ENCODE assay signal across 9 cellular contexts in genomic region chr6:104527761-104528415, GRCh38.
A peak's percentile ranks its signal among the peaks of the same experiment; 100 is the strongest.
DNase-seq lines count a peak whose midpoint lies in the region; ATAC-seq and TF ChIP-seq lines count a peak whose summit lies in the region.
"Had no signal": no experiment of that assay in that cellular context is flagged by ENCODE, and none has a peak within 500 bp of the region (broad histone marks: within the 10 kb centered on the region; RNA-seq: fewer than 3 reads in every experiment).

No MANE protein-coding gene starts in this region.

- H3K27ac ChIP-seq in upper lobe of right lung: no peak overlapping the region
- H3K27ac ChIP-seq in naive thymus-derived CD4-positive, alpha-beta T cell (ENCODE audit: low read depth, low read length): no peak overlapping the region
- H3K27ac ChIP-seq: parathyroid adenoma had no signal

- peak; percentile 4 for DNase-seq in activated naive CD8-positive, alpha-beta T cell treated with anti-CD3 and anti-CD28 coated beads, Interleukin-2, amount 50 U/mL, for 24 hours
- no peak for DNase-seq in activated naive CD8-positive, alpha-beta T cell treated with anti-CD3 and anti-CD28 coated beads for 36 hours
- DNase-seq in SK-N-DZ (ENCODE audit: low spot score): peak; percentile 30
- DNase-seq in head of caudate nucleus: peak in 41 of 42 donors; percentile 10 to 81 (median 45)
- no peak for DNase-seq in upper lobe of right lung
- DNase-seq in naive thymus-derived CD4-positive, alpha-beta T cell: no peak
- no peak for DNase-seq in NCI-H187 (lab: John Stamatoyannopoulos, UW)

- H3K27me3 Mint-ChIP-seq in activated naive CD8-positive, alpha-beta T cell treated with anti-CD3 and anti-CD28 coated beads, Interleukin-2, amount 50 U/mL, for 24 hours: peaks cover 17% of the 10 kb centered on the region
- H3K27me3 Mint-ChIP-seq in activated naive CD8-positive, alpha-beta T cell treated with anti-CD3 and anti-CD28 coated beads for 36 hours: peaks cover 11% of the 10 kb centered on the region
- H3K27me3 Mint-ChIP-seq in naive thymus-derived CD4-positive, alpha-beta T cell: peaks cover 0 to 22% (median 18%) of the 10 kb centered on the region in 5 donors

- peaks cover 1% of the 10 kb centered on the region for H3K4me1 Mint-ChIP-seq in activated naive CD8-positive, alpha-beta T cell treated with anti-CD3 and anti-CD28 coated beads, Interleukin-2, amount 50 U/mL, for 24 hours
- H3K4me1 Mint-ChIP-seq in activated naive CD8-positive, alpha-beta T cell treated with anti-CD3 and anti-CD28 coated beads for 36 hours: peaks cover 4% of the 10 kb centered on the region
- H3K4me1 Mint-ChIP-seq in naive thymus-derived CD4-positive, alpha-beta T cell: peaks cover 0 to 6% (median 0%) of the 10 kb centered on the region in 7 donors

- CTCF ChIA-PET in naive thymus-derived CD4-positive, alpha-beta T cell (lab: Charles Lee): interaction anchor here (1.0 kb wide), 2 partner anchors 12 to 20 kb away, joined by 3 to 5 read pairs; no protein-coding TSS in a partner anchor

- H3K36me3 Mint-ChIP-seq in activated naive CD8-positive, alpha-beta T cell treated with anti-CD3 and anti-CD28 coated beads, Interleukin-2, amount 50 U/mL, for 24 hours (ENCODE audit: low read depth): no peaks in the 10 kb centered on the region
- no peaks in the 10 kb centered on the region for H3K36me3 Mint-ChIP-seq in activated naive CD8-positive, alpha-beta T cell treated with anti-CD3 and anti-CD28 coated beads for 36 hours
- H3K36me3 Mint-ChIP-seq in naive thymus-derived CD4-positive, alpha-beta T cell: no peaks in the 10 kb centered on the region

- no peak overlapping the region for H3K4me3 ChIP-seq in upper lobe of right lung
- H3K4me3 ChIP-seq in naive thymus-derived CD4-positive, alpha-beta T cell (ENCODE audit: low read length): no peak overlapping the region

- TF ChIP-seq CTCF in upper lobe of right lung (IDR thresholded peaks at IDR 0.05): peak; percentile 26

- no peaks in the 10 kb centered on the region for H3K9me3 ChIP-seq in upper lobe of right lung
- no peaks in the 10 kb centered on the region for H3K9me3 ChIP-seq in naive thymus-derived CD4-positive, alpha-beta T cell (ENCODE audit: control insufficient read depth in 2 of 3, low read length in 3 of 3)

- no peaks in the 10 kb centered on the region for H3K4me1 ChIP-seq in upper lobe of right lung
- H3K4me1 ChIP-seq in naive thymus-derived CD4-positive, alpha-beta T cell (ENCODE audit: control insufficient read depth in 2 of 2, insufficient read depth in 2 of 2, low read length in 2 of 2): no peaks in the 10 kb centered on the region
- H3K4me1 ChIP-seq: parathyroid adenoma had no signal

- intact Hi-C loops in head of caudate nucleus (cut with DNase I) (no loop called here), upper lobe of right lung (cut with DNase I) (no loop called here)
- intact Hi-C loops in naive thymus-derived CD4-positive, alpha-beta T cell (cut with micrococcal nuclease): loop anchor here (10.0 kb wide), 1 partner anchor 247 kb away; no protein-coding TSS in a partner anchor

- POLR2A ChIA-PET in naive thymus-derived CD4-positive, alpha-beta T cell (lab: Charles Lee): no interaction called here

- no peak overlapping the region for H3K27ac Mint-ChIP-seq in activated naive CD8-positive, alpha-beta T cell treated with anti-CD3 and anti-CD28 coated beads, Interleukin-2, amount 50 U/mL, for 24 hours
- no peak overlapping the region for H3K27ac Mint-ChIP-seq in activated naive CD8-positive, alpha-beta T cell treated with anti-CD3 and anti-CD28 coated beads for 36 hours
- H3K27ac Mint-ChIP-seq in naive thymus-derived CD4-positive, alpha-beta T cell: no peak overlapping the region

- ATAC-seq in activated naive CD8-positive, alpha-beta T cell treated with anti-CD3 and anti-CD28 coated beads, Interleukin-2, amount 50 U/mL, for 24 hours: no peak
- ATAC-seq in upper lobe of right lung (peak; percentile 50), GM19395 (IDR thresholded peaks at IDR 0.05; ENCODE audit: unreplicated experiment) (no peak)
- ATAC-seq in naive thymus-derived CD4-positive, alpha-beta T cell: no peak

- no peaks in the 10 kb centered on the region for H3K9me3 Mint-ChIP-seq in activated naive CD8-positive, alpha-beta T cell treated with anti-CD3 and anti-CD28 coated beads, Interleukin-2, amount 50 U/mL, for 24 hours
- H3K9me3 Mint-ChIP-seq in activated naive CD8-positive, alpha-beta T cell treated with anti-CD3 and anti-CD28 coated beads for 36 hours: no peaks in the 10 kb centered on the region
- H3K9me3 Mint-ChIP-seq in naive thymus-derived CD4-positive, alpha-beta T cell: no peaks in the 10 kb centered on the region

- no peaks in the 10 kb centered on the region for H3K27me3 ChIP-seq in upper lobe of right lung
- no peaks in the 10 kb centered on the region for H3K27me3 ChIP-seq in naive thymus-derived CD4-positive, alpha-beta T cell (ENCODE audit: control insufficient read depth in 2 of 2, insufficient read depth in 2 of 2, low read length in 2 of 2)

- H3K36me3 ChIP-seq in upper lobe of right lung: no peaks in the 10 kb centered on the region
- H3K36me3 ChIP-seq in naive thymus-derived CD4-positive, alpha-beta T cell (ENCODE audit: control insufficient read depth in 2 of 3, insufficient read depth in 3 of 3, low read length in 3 of 3): no peaks in the 10 kb centered on the region

- H3K4me3 Mint-ChIP-seq in activated naive CD8-positive, alpha-beta T cell treated with anti-CD3 and anti-CD28 coated beads, Interleukin-2, amount 50 U/mL, for 24 hours: no peak overlapping the region
- H3K4me3 Mint-ChIP-seq in activated naive CD8-positive, alpha-beta T cell treated with anti-CD3 and anti-CD28 coated beads for 36 hours: no peak overlapping the region
- no peak overlapping the region for H3K4me3 Mint-ChIP-seq in naive thymus-derived CD4-positive, alpha-beta T cell

Comparison
In these comparisons a context has a peak if more than half of its experiments do, and no peak if none do; other contexts are left out.
1. DNase-seq: peak in activated naive CD8-positive, alpha-beta T cell treated with anti-CD3 and anti-CD28 coated beads, Interleukin-2, amount 50 U/mL, for 24 hours (single experiment), SK-N-DZ (single experiment) and head of caudate nucleus (41 of 42); none in activated naive CD8-positive, alpha-beta T cell treated with anti-CD3 and anti-CD28 coated beads for 36 hours (single experiment), upper lobe of right lung (single experiment), naive thymus-derived CD4-positive, alpha-beta T cell (0 of 9) and NCI-H187 (0 of 2).
2. intact Hi-C loops: an anchor here in naive thymus-derived CD4-positive, alpha-beta T cell (10.0 kb wide); none called in head of caudate nucleus and upper lobe of right lung.